ENCODE assay signal across 12 cellular contexts in genomic region chr22:41052661-41053490, GRCh38. TPM values are rescaled to one million over a fixed set of nuclear protein-coding genes. Genes with fewer than 3 reads are reported as not detected.
DNase-seq lines count a peak whose midpoint lies in the region; ATAC-seq, FAIRE-seq and TF ChIP-seq lines count a peak whose summit lies in the region.
"Had no signal": no experiment of that assay in that cellular context is flagged by ENCODE, and none has a peak within 500 bp of the region (broad histone marks: within the 10 kb centered on the region; RNA-seq: fewer than 3 reads in every experiment).

No MANE protein-coding gene starts in this region.

- WGBS in K562 (ENCODE audit: insufficient coverage, low coverage, missing lambda C conversion rate) = 48% methylated on average over 8 of the region's 8 CpGs

- TF ChIP-seq RAD21 in K562 (CRISPR knock-in tag; conservative IDR thresholded peaks at IDR 0.05 in 1 of 2, IDR thresholded peaks at IDR 0.05 in 1 of 2) = no peak

- H3K79me2 ChIP-seq in K562 (ENCODE audit: control insufficient read depth, insufficient read depth, low read length) = no peaks in the 10 kb centered on the region

- POLR2A ChIA-PET in AG04450 (lab: Yijun Ruan, JAX) (interaction anchor here (0.7 to 1.4 kb wide), 4 partner anchors 24 to 62 kb away, joined by 3 to 5 read pairs (median 3); partner anchors contain the start of gene EP300), K562 (lab: Yijun Ruan, JAX) (interaction anchor here (0.5 to 1.1 kb wide), 6 partner anchors 11 to 604 kb away, joined by 3 to 5 read pairs (median 4); no protein-coding TSS in a partner anchor)

- CTCF ChIA-PET in AG04450 (lab: Charles Lee) = no interaction called here
- CTCF ChIA-PET in K562 (lab: Yijun Ruan, JAX; ENCODE audit: low intra/inter-chr PET ratio) = no interaction called here

- no TSS peak for BruUV-seq in K562 (replicated peaks; lab: Mats Ljungman, UMichigan)

- no peaks in the 10 kb centered on the region for H4K20me1 ChIP-seq in K562 (replicated peaks; ENCODE audit: control insufficient read depth, insufficient read depth, low read length)

- intact Hi-C loops in K562 (cut with micrococcal nuclease) = no loop called here

- peak overlapping the region; percentile 20; the same call in 1 of the 2 replicates for H3K4me3 ChIP-seq in AG04450 (ENCODE audit: low read depth, low read length)
- no peak overlapping the region for H3K4me3 ChIP-seq in K562

- H3K27ac ChIP-seq in AG04450 (ENCODE audit: low read depth, low read length) = peak overlapping the region; percentile 68
- H3K27ac ChIP-seq in K562 (ENCODE audit: extremely low read depth, low read depth, low read length) = no peak overlapping the region

- DNase-seq in AG04450 (ENCODE audit: low read depth, low spot score) (peak; percentile 61), HT-29 (ENCODE audit: low spot score) (peak; percentile 15), K562 (ENCODE audit: extremely low read depth in 1 of 4, low spot score in 3 of 4) (no peak), kidney tubule cell (ENCODE audit: low spot score) (peak; percentile 64), NCI-H1436 (lab: John Stamatoyannopoulos, UW) (no peak), midbrain (lab: John Stamatoyannopoulos, UW) (no peak), GM19238 (ENCODE audit: insufficient read length, low spot score) (no peak), NCI-H1436 treated with DMSO at 0.1 percent for 48 hours (lab: John Stamatoyannopoulos, UW) (no peak)
- DNase-seq: ACHN; activated CD8-positive, alpha-beta memory T cell treated with anti-CD3 and anti-CD28 coated beads for 24 hours; NCI-H2171 treated with DMSO at 0.1 percent for 48 hours had no signal

- TF ChIP-seq CTCF in AG04450 (IDR thresholded peaks at IDR 0.05; ENCODE audit: low read depth, low read length) = no peak
- no peak for TF ChIP-seq CTCF in K562 (IDR thresholded peaks at IDR 0.05 in 2 of 3, conservative IDR thresholded peaks at IDR 0.05 in 1 of 3; ENCODE audit: insufficient read depth in 2 of 3, low read depth in 1 of 3, low read length in 3 of 3)

- no peaks in the 10 kb centered on the region; the same call in 1 of the 2 replicates for H3K9me3 ChIP-seq in AG04450 (ENCODE audit: control insufficient read depth, insufficient read depth, low read length)
- H3K9me3 ChIP-seq in K562 (replicated peaks; ENCODE audit: control insufficient read depth, insufficient read depth, low read depth, low read length) = no peaks in the 10 kb centered on the region

- H2AFZ ChIP-seq in K562 (ENCODE audit: low read depth, low read length) = 0 out of 2 replicates have a peak overlapping the region, but pooled peaks have one; percentile 14

- TF ChIP-seq POLR2A in K562 (conservative IDR thresholded peaks at IDR 0.05) = no peak

- TF ChIP-seq EP300 in K562 (IDR thresholded peaks at IDR 0.05; ENCODE audit: low read length) = no peak

- no peak for FAIRE-seq in K562 (lab: Jason Lieb, UNC)

- H3K9ac ChIP-seq in K562 (ENCODE audit: insufficient read depth in 1 of 2, low read depth in 2 of 2, low read length in 2 of 2) = no peak overlapping the region

- no peaks in the 10 kb centered on the region for H3K9me1 ChIP-seq in K562 (ENCODE audit: control insufficient read depth, insufficient read depth, low read length)

- no peaks in the 10 kb centered on the region for H3K27me3 ChIP-seq in AG04450 (ENCODE audit: control insufficient read depth, insufficient read depth, low read length)
- H3K27me3 ChIP-seq in K562 (ENCODE audit: control insufficient read depth in 2 of 2, insufficient read depth in 2 of 2, low read length in 2 of 2) = no peaks in the 10 kb centered on the region

- no peak; the same call in 2 of the 3 replicates for ATAC-seq in K562
- ATAC-seq: natural killer cell treated with Interleukin-12 subunit alpha and Interleukin-12 subunit beta and Interleukin-15 and Interleukin-18, amount 100 ng/mL, for 72 hours had no signal

- in situ Hi-C loops in K562 (cut with MboI) = no loop called here

- peaks cover 9 to 10% of the 10 kb centered on the region in 2 experiments; a peak in 4 of 5 replicates for H3K4me1 ChIP-seq in K562 (replicated peaks in 1 of 2; ENCODE audit: control insufficient read depth in 2 of 2, insufficient read depth in 2 of 2, low read length in 2 of 2)

- H3K4me2 ChIP-seq in K562 (ENCODE audit: insufficient read depth, low read length) = no peak overlapping the region

- no peaks in the 10 kb centered on the region for H3K36me3 ChIP-seq in K562 (ENCODE audit: control insufficient read depth, insufficient read depth, low read length)

TF ChIP-seq in K562, 482 proteins besides CTCF, POLR2A, EP300 and RAD21:
- no peak for TF ChIP-seq RBM39 (optimal IDR thresholded peaks at IDR 0.05; ENCODE audit: low read depth, low read length)
- no peak for TF ChIP-seq RBM34 (IDR thresholded peaks at IDR 0.05; ENCODE audit: borderline replicate concordance, insufficient read depth, low read length)
- no peak for TF ChIP-seq STAT5A (IDR thresholded peaks at IDR 0.05; ENCODE audit: borderline replicate concordance, low read length)
- no peak for TF ChIP-seq ZNF324 (CRISPR knock-in tag; IDR thresholded peaks at IDR 0.05)
- no peak for TF ChIP-seq CTBP1 (IDR thresholded peaks at IDR 0.05; ENCODE audit: borderline replicate concordance)
- no peak for TF ChIP-seq HMGN3 (IDR thresholded peaks at IDR 0.05; ENCODE audit: borderline replicate concordance, extremely low read depth, insufficient read length, low read depth, low read length)
- TF ChIP-seq ZBTB8A (IDR thresholded peaks at IDR 0.05; ENCODE audit: partially characterized antibody) = no peak
- no peak for TF ChIP-seq ZNF780A (CRISPR knock-in tag; IDR thresholded peaks at IDR 0.05)
- TF ChIP-seq MLLT1 (IDR thresholded peaks at IDR 0.05) = no peak
- TF ChIP-seq RNF219 (CRISPR knock-in tag; IDR thresholded peaks at IDR 0.05) = no peak
- TF ChIP-seq PCBP2 (IDR thresholded peaks at IDR 0.05; ENCODE audit: low read depth, low read length, poor library complexity, severe bottlenecking) = no peak
- no peak for TF ChIP-seq POLR3A (IDR thresholded peaks at IDR 0.05; ENCODE audit: borderline replicate concordance, extremely low read depth, insufficient read depth, insufficient read length)
- no peak for TF ChIP-seq SMAD3 (CRISPR knock-in tag; conservative IDR thresholded peaks at IDR 0.05)
- no peak for TF ChIP-seq PHF20 (IDR thresholded peaks at IDR 0.05; ENCODE audit: partially characterized antibody)
- TF ChIP-seq ESRRB (CRISPR knock-in tag; IDR thresholded peaks at IDR 0.05; ENCODE audit: borderline replicate concordance) = no peak
- no peak for TF ChIP-seq FOXM1 (IDR thresholded peaks at IDR 0.05; ENCODE audit: low read depth)
- TF ChIP-seq FOXM1 (CRISPR knock-in tag; IDR thresholded peaks at IDR 0.05; ENCODE audit: low read depth) = no peak
- TF ChIP-seq CAMTA2 (CRISPR knock-in tag; conservative IDR thresholded peaks at IDR 0.05) = no peak

RNA-seq across cellular contexts. Expression of gene EP300, which starts 39.5 kb away (rescaled TPM):
- polyA plus RNA-seq in AG04450 (2011; rRNA removed) (19.6 and 28.4 TPM in 2 replicates), K562 (2011; rRNA removed) (5.7 and 9.2 TPM in 2 replicates), K562 (2014; fragmentation: Illumina TruSeq; extraction: Trizol) (20.8 and 24.5 TPM in 2 replicates), K562 (2014; fragmentation: Nextera tagmentation; extraction: Ambion mirVana) (1 to 10 TPM; 2.2 to 4.0 TPM), K562 (2014; rRNA removed) (10.5 and 12.7 TPM in 2 replicates)
- polyA minus RNA-seq in AG04450 (2011; rRNA and poly(A)+ RNA removed) = 57.8 and 74.4 TPM in 2 replicates
- 24.0 and 31.6 TPM in 2 replicates for total RNA-seq in HT-29 (2014; rRNA removed; shearing (Covaris generic))
- 119 and 226 TPM in 2 replicates for total RNA-seq in K562 (2011; cell fraction: chromatin; rRNA removed; ENCODE audit: low replicate concordance)
- total RNA-seq in K562 (2011; cell fraction: nucleolus; rRNA removed) = 62.4 and 69.7 TPM in 2 replicates
- 115 and 158 TPM in 2 replicates for total RNA-seq in K562 (2011; cell fraction: nucleoplasm; rRNA removed)
- total RNA-seq in K562 (2014; rRNA removed) (10.9 and 12.3 TPM in 2 replicates), K562 (2014; rRNA removed; fragmentation: Illumina TruSeq; extraction: Trizol) (12.0 TPM in 2 replicates), K562 (2015; rRNA removed; fragmentation: Illumina TruSeq; extraction: Trizol) (10.4 and 10.6 TPM in 2 replicates), K562 (2021) (27.9 and 28.6 TPM in 2 replicates)
- 7.2 and 8.2 TPM in 2 replicates for polyA plus RNA-seq in K562 (2011; cell fraction: cytosol; rRNA removed)
- 24.3 and 35.7 TPM in 2 replicates for polyA plus RNA-seq in K562 (2011; cell fraction: nucleus; rRNA removed)
- 17.2 and 17.7 TPM in 2 replicates for polyA plus RNA-seq in K562 (2012)
- 26.7 and 40.2 TPM in 2 replicates for polyA minus RNA-seq in K562 (2011; rRNA and poly(A)+ RNA removed)
- 21.4 and 35.3 TPM in 2 replicates for polyA minus RNA-seq in K562 (2011; cell fraction: cytosol; rRNA and poly(A)+ RNA removed)
- 34.9 and 44.5 TPM in 2 replicates for polyA minus RNA-seq in K562 (2011; cell fraction: nucleus; rRNA and poly(A)+ RNA removed)

Comparison
In these comparisons a context has a peak if more than half of its experiments do, and no peak if none do; other contexts are left out.
1. DNase-seq: peak in AG04450 (single experiment), HT-29 (single experiment) and kidney tubule cell (single experiment); none in K562 (0 of 4), NCI-H1436 (single experiment), midbrain (single experiment), GM19238 (single experiment) and NCI-H1436 treated with DMSO at 0.1 percent for 48 hours (single experiment).